Comparison of ENCODE assay signal across 11 cellular contexts in the genomic region with DNA sequence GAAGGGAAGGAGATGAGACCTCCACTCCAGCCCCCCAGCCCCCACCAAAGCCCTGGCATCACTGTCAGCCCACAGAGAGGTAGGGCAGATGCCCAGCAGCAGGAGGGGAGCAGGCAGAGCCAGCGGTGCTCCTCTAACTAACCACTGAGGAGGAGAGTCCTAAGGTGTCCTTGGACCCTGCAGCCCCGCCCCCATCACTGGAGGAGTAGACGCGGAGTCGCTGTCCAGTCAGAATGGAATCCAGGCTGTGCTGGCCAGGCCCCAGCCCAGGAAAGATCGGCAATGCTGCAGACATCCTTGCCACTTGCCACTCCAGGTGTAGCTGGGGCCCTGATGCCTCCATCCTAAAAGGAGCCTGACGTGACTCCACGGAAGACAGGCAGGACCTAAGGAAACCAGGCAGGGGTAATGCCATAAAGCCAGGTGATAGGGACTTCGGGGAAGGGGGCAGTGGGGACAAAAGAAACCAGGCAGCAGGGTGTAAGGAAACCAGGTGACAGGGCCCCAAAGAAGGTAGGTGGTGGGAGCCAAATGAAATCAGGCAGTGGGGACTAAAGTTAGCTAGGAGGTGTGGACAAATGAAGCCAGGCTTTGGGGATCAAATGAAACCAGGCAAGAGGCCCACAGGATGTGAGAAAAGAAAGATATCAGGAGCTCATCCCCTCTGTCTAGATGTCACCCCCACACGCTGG. TPM values are rescaled to one million over a fixed set of nuclear protein-coding genes. Genes with fewer than 3 reads are reported as not detected.
DNase-seq lines count a peak whose midpoint lies in the region; TF ChIP-seq lines count a peak whose summit lies in the region.
"Had no signal": no experiment of that assay in that cellular context is flagged by ENCODE, and none has a peak within 500 bp of the region (broad histone marks: within the 10 kb centered on the region; RNA-seq: fewer than 3 reads in every experiment).

No MANE protein-coding gene starts in this region.

- WGBS in adrenal gland, 4 donors: 44 to 69% (median 47%) methylated on average over 4 to 10 of the region's 10 CpGs
- 52 to 63% (median 56%) methylated on average over 5 to 10 of the region's 10 CpGs for WGBS in spleen, 5 donors
- 61 to 63% methylated on average over 4 to 6 of the region's 10 CpGs for WGBS in esophagus squamous epithelium, 2 donors

- peaks cover 16% of the 10 kb centered on the region for H3K27me3 ChIP-seq in adrenal gland
- peaks cover 0 to 83% (median 28%) of the 10 kb centered on the region in 7 donors for H3K27me3 ChIP-seq in spleen (replicated peaks in 1 of 7)
- peaks cover 0 to 79% (median 17%) of the 10 kb centered on the region in 4 donors for H3K27me3 ChIP-seq in esophagus squamous epithelium

- H3K27me3 Mint-ChIP-seq in activated naive CD4-positive, alpha-beta T cell treated with anti-CD3 and anti-CD28 coated beads, Interleukin-2, amount 50 U/mL, for 24 hours: peaks cover 44% of the 10 kb centered on the region

- H3K9me3 ChIP-seq in adrenal gland (replicated peaks in 1 of 3): no peaks in the 10 kb centered on the region
- no peaks in the 10 kb centered on the region for H3K9me3 ChIP-seq in spleen
- no peaks in the 10 kb centered on the region for H3K9me3 ChIP-seq in esophagus squamous epithelium

- no peaks in the 10 kb centered on the region for H3K36me3 ChIP-seq in adrenal gland (replicated peaks in 1 of 2)
- H3K36me3 ChIP-seq in spleen: no peaks in the 10 kb centered on the region
- no peaks in the 10 kb centered on the region for H3K36me3 ChIP-seq in esophagus squamous epithelium

- H3K4me3 ChIP-seq in adrenal gland (no peak overlapping the region), spleen (peak overlapping the region in 1 of 8 donors; percentile 58), esophagus squamous epithelium (no peak overlapping the region)

- H3K27ac Mint-ChIP-seq in activated naive CD4-positive, alpha-beta T cell treated with anti-CD3 and anti-CD28 coated beads, Interleukin-2, amount 50 U/mL, for 24 hours: no peak overlapping the region
- H3K27ac Mint-ChIP-seq: activated T-helper 1 cell treated with anti-CD3 and anti-CD28 coated beads, Interleukin-12 subunit alpha, Interleukin-12 subunit beta, Interleukin-2, Interleukin-4 antibody, amounts not matched to agents 30 ng/mL and 10 ng/mL and 1 ng/mL, durations not matched to agents 14 hours and 24 hours and 36 hours had no signal

- DNase-seq in activated naive CD4-positive, alpha-beta T cell (lab: John Stamatoyannopoulos, UW): no peak
- DNase-seq in adrenal gland (peak in 6 of 7 donors; percentile 44 to 77 (median 65)), left kidney (ENCODE audit: low read depth, low spot score) (peak; percentile 93), spleen (no peak), Ammon's horn (ENCODE audit: low spot score) (no peak), esophagus squamous epithelium (lab: John Stamatoyannopoulos, UW) (no peak), NCI-H1105 treated with DMSO at 0.1 percent for 48 hours (lab: John Stamatoyannopoulos, UW) (no peak)

- H3K4me1 Mint-ChIP-seq in activated naive CD4-positive, alpha-beta T cell treated with anti-CD3 and anti-CD28 coated beads, Interleukin-2, amount 50 U/mL, for 24 hours: peaks cover 12% of the 10 kb centered on the region

- H3K4me1 ChIP-seq in adrenal gland (replicated peaks in 1 of 2) (peaks cover 0 to 5% of the 10 kb centered on the region in 2 donors), spleen (peaks cover 0 to 89% (median 33%) of the 10 kb centered on the region in 6 donors), esophagus squamous epithelium (peaks cover 4 to 24% (median 8%) of the 10 kb centered on the region in 3 donors)

- no peaks in the 10 kb centered on the region for H3K36me3 Mint-ChIP-seq in activated naive CD4-positive, alpha-beta T cell treated with anti-CD3 and anti-CD28 coated beads, Interleukin-2, amount 50 U/mL, for 24 hours

- H3K4me3 Mint-ChIP-seq in activated naive CD4-positive, alpha-beta T cell treated with anti-CD3 and anti-CD28 coated beads, Interleukin-2, amount 50 U/mL, for 24 hours: peak overlapping the region; percentile 69
- H3K4me3 Mint-ChIP-seq: activated T-helper 1 cell treated with anti-CD3 and anti-CD28 coated beads, Interleukin-12 subunit alpha, Interleukin-12 subunit beta, Interleukin-2, Interleukin-4 antibody, amounts not matched to agents 30 ng/mL and 10 ng/mL and 1 ng/mL, durations not matched to agents 14 hours and 24 hours and 36 hours had no signal

- H3K27ac ChIP-seq in adrenal gland (peak overlapping the region in 1 of 5 donors; percentile 16), spleen (peak overlapping the region in 5 of 8 donors; percentile 8 to 62 (median 50)), esophagus squamous epithelium (no peak overlapping the region)

- TF ChIP-seq POLR2A in adrenal gland (IDR thresholded peaks at IDR 0.05) (no peak), spleen (IDR thresholded peaks at IDR 0.05) (no peak), esophagus squamous epithelium (IDR thresholded peaks at IDR 0.05) (no peak)

- no peaks in the 10 kb centered on the region for H3K9me3 Mint-ChIP-seq in activated naive CD4-positive, alpha-beta T cell treated with anti-CD3 and anti-CD28 coated beads, Interleukin-2, amount 50 U/mL, for 24 hours
- H3K9me3 Mint-ChIP-seq: activated T-helper 1 cell treated with anti-CD3 and anti-CD28 coated beads, Interleukin-12 subunit alpha, Interleukin-12 subunit beta, Interleukin-2, Interleukin-4 antibody, amounts not matched to agents 30 ng/mL and 10 ng/mL and 1 ng/mL, durations not matched to agents 14 hours and 24 hours and 36 hours had no signal

- no peak for TF ChIP-seq CTCF in adrenal gland (IDR thresholded peaks at IDR 0.05)
- no peak for TF ChIP-seq CTCF in spleen (IDR thresholded peaks at IDR 0.05 in 8 of 11, conservative IDR thresholded peaks at IDR 0.05 in 3 of 11)
- TF ChIP-seq CTCF in esophagus squamous epithelium (IDR thresholded peaks at IDR 0.05): no peak

- intact Hi-C loops in adrenal gland (cut with DNase I): no loop called here
- intact Hi-C loops in spleen (cut with DNase I; ENCODE audit: low total_unique reads): no loop called here
- intact Hi-C loops in esophagus squamous epithelium (cut with DNase I): no loop called here

RNA-seq across cellular contexts. Expression of a gene that starts 12.4 kb away (rescaled TPM):
- total RNA-seq in adrenal gland: 1 to 10 TPM; 2.2 to 9.7 (median 3.8) TPM
- 10 to 100 TPM in 1 of 3 donors, 1 to 10 TPM in 2; 1.1 to 15.2 (median 5.7) TPM for polyA plus RNA-seq in adrenal gland
- 10 to 100 TPM in 5 of 7 donors, 1 to 10 TPM in 2; 6.6 to 46.8 (median 26.3) TPM for total RNA-seq in spleen
- polyA plus RNA-seq in spleen: 1 to 10 TPM; 2.8 to 7.7 (median 3.1) TPM
- 1 to 10 TPM in 1 of 4 donors, under 1 TPM in 2, not detected in 1; 0.29 to 4.6 (median 0.40) TPM for total RNA-seq in esophagus squamous epithelium
- total RNA-seq: activated T-helper 1 cell treated with anti-CD3 and anti-CD28 coated beads, Interleukin-12 subunit alpha, Interleukin-12 subunit beta, Interleukin-2, Interleukin-4 antibody, amounts not matched to agents 30 ng/mL and 10 ng/mL and 1 ng/mL, durations not matched to agents 14 hours and 24 hours and 36 hours; fibroblast of lung had no signal
- polyA plus RNA-seq: fibroblast of lung had no signal

RNA-seq across cellular contexts. Expression of a gene that starts 34.8 kb away (rescaled TPM):
- total RNA-seq in adrenal gland (10 to 100 TPM; 11.3 to 40.9 (median 26.8) TPM), spleen (10 to 100 TPM; 16.8 to 36.1 (median 21.5) TPM), esophagus squamous epithelium (10 to 100 TPM; 25.1 to 37.4 (median 28.0) TPM)
- polyA plus RNA-seq in adrenal gland (10 to 100 TPM; 10.5 to 32.5 (median 28.3) TPM), spleen (10 to 100 TPM; 32.5 to 54.1 (median 46.7) TPM)

RNA-seq across cellular contexts. Expression of a gene that starts 43.2 kb away (rescaled TPM):
- 100 to 1,000 TPM in 5 of 8 donors, 10 to 100 TPM in 3; 46.6 to 163 (median 108) TPM for total RNA-seq in adrenal gland
- 10 to 100 TPM; 51.3 to 95.8 (median 74.0) TPM for polyA plus RNA-seq in adrenal gland
- 10 to 100 TPM; 43.8 to 64.1 (median 52.1) TPM for total RNA-seq in spleen
- polyA plus RNA-seq in spleen: 10 to 100 TPM; 59.3 to 79.8 (median 75.9) TPM
- total RNA-seq in esophagus squamous epithelium: 100 to 1,000 TPM in 2 of 4 donors, 10 to 100 TPM in 2; 67.1 to 136 (median 103) TPM

RNA-seq across cellular contexts. Expression of a gene that starts 51.8 kb away (rescaled TPM):
- total RNA-seq in adrenal gland: not detected
- polyA plus RNA-seq in adrenal gland: not detected
- not detected for total RNA-seq in spleen
- polyA plus RNA-seq in spleen: not detected
- total RNA-seq in esophagus squamous epithelium: not detected
- total RNA-seq: Right ventricle myocardium inferior had no signal
- polyA plus RNA-seq: fibroblast of lung had no signal

RNA-seq across cellular contexts. Expression of a gene that starts 54.3 kb away (rescaled TPM):
- total RNA-seq in adrenal gland: under 1 TPM in 1 of 8 donors, not detected in 7; 0.39 TPM
- polyA plus RNA-seq in adrenal gland: 1 to 10 TPM in 1 of 3 donors, under 1 TPM in 2; 0.24 to 1.6 (median 0.88) TPM
- total RNA-seq in spleen: under 1 TPM in 3 of 7 donors, not detected in 4; 0.35 to 0.91 (median 0.46) TPM
- polyA plus RNA-seq in spleen: under 1 TPM; 0.74 to 0.94 (median 0.89) TPM
- total RNA-seq in esophagus squamous epithelium: under 1 TPM in 1 of 4 donors, not detected in 3; 0.38 TPM
- total RNA-seq: activated T-helper 1 cell treated with anti-CD3 and anti-CD28 coated beads, Interleukin-12 subunit alpha, Interleukin-12 subunit beta, Interleukin-2, Interleukin-4 antibody, amounts not matched to agents 30 ng/mL and 10 ng/mL and 1 ng/mL, durations not matched to agents 14 hours and 24 hours and 36 hours; fibroblast of lung had no signal
- polyA plus RNA-seq: fibroblast of lung had no signal

Comparison
In these comparisons a context has a peak if more than half of its experiments do, and no peak if none do; other contexts are left out.
1. DNase-seq: peak in adrenal gland (6 of 7) and left kidney (single experiment); none in activated naive CD4-positive, alpha-beta T cell (0 of 4), spleen (single experiment), Ammon's horn (single experiment), esophagus squamous epithelium (single experiment) and NCI-H1105 treated with DMSO at 0.1 percent for 48 hours (single experiment).
2. H3K27ac ChIP-seq: peak in spleen (5 of 8); none in esophagus squamous epithelium (0 of 4).